In genomic region chr13:41742917-41743552, GRCh38 we compare ENCODE assay signal across 1 cellular context.
TF ChIP-seq lines count a peak whose summit lies in the region.

No MANE protein-coding gene starts in this region.

TF ChIP-seq in SK-N-SH treated with all-trans-retinoic acid at 6 μM for 48 hours, 23 proteins besides CTCF, POLR2A, EP300 and RAD21 (continued from another document):
- TF ChIP-seq POU6F1 (CRISPR knock-in tag; IDR thresholded peaks at IDR 0.05; ENCODE audit: borderline replicate concordance, low read depth) (no peak), ZNF565 (CRISPR knock-in tag; conservative IDR thresholded peaks at IDR 0.05; ENCODE audit: low read depth) (no peak), CSRNP3 (CRISPR knock-in tag; IDR thresholded peaks at IDR 0.05) (no peak), BACH2 (CRISPR knock-in tag; IDR thresholded peaks at IDR 0.05; ENCODE audit: borderline replicate concordance) (no peak), OSR1 (CRISPR knock-in tag; IDR thresholded peaks at IDR 0.05) (no peak), TCF4 (CRISPR knock-in tag; IDR thresholded peaks at IDR 0.05; ENCODE audit: borderline replicate concordance) (no peak), PPARA (CRISPR knock-in tag; IDR thresholded peaks at IDR 0.05; ENCODE audit: borderline replicate concordance) (no peak), ESRRG (CRISPR knock-in tag; IDR thresholded peaks at IDR 0.05) (no peak), CREB5 (CRISPR knock-in tag; IDR thresholded peaks at IDR 0.05; ENCODE audit: low read depth) (no peak), ZFP30 (CRISPR knock-in tag; IDR thresholded peaks at IDR 0.05) (no peak)
